ENCODE assay signal across 1 cellular context in genomic region chr9:136804509-136805206, GRCh38.
A peak's percentile ranks its signal among the peaks of the same experiment; 100 is the strongest.
TF ChIP-seq lines count a peak whose summit lies in the region.

No MANE protein-coding gene starts in this region.

TF ChIP-seq in HepG2, 621 proteins besides CTCF, POLR2A, EP300 and RAD21:
- TF ChIP-seq POLR2G (IDR thresholded peaks at IDR 0.05; ENCODE audit: low read depth, low read length) (peak; percentile 39), ZNF333 (CRISPR knock-in tag; IDR thresholded peaks at IDR 0.05; ENCODE audit: borderline replicate concordance) (peak; percentile 61; the same call in 1 of the 2 replicates), CENPT (CRISPR knock-in tag; IDR thresholded peaks at IDR 0.05; ENCODE audit: low read depth) (no peak), RAD51 (IDR thresholded peaks at IDR 0.05; ENCODE audit: borderline replicate concordance) (no peak), AGO2 (optimal IDR thresholded peaks at IDR 0.05; ENCODE audit: low read depth, low read length) (peak; percentile 7), NR2F2 (IDR thresholded peaks at IDR 0.05; ENCODE audit: borderline replicate concordance, low read depth) (no peak), NONO (IDR thresholded peaks at IDR 0.05) (no peak), NONO (CRISPR knock-in tag; conservative IDR thresholded peaks at IDR 0.05) (peak; percentile 45; the same call in 1 of the 2 replicates), SSRP1 (CRISPR knock-in tag; IDR thresholded peaks at IDR 0.05) (0 out of 2 replicates have a peak, but pooled peaks have one; percentile 7), ZNF784 (CRISPR knock-in tag; IDR thresholded peaks at IDR 0.05; ENCODE audit: borderline replicate concordance) (peak; percentile 50; the same call in 1 of the 2 replicates), GTF2F1 (IDR thresholded peaks at IDR 0.05; ENCODE audit: low read length) (no peak), ZBTB25 (CRISPR knock-in tag; IDR thresholded peaks at IDR 0.05) (no peak), ZNF589 (CRISPR knock-in tag; conservative IDR thresholded peaks at IDR 0.05) (peak; percentile 71; the same call in 1 of the 2 replicates), NFATC3 (CRISPR knock-in tag; IDR thresholded peaks at IDR 0.05) (no peak), ZNF263 (CRISPR knock-in tag; IDR thresholded peaks at IDR 0.05) (no peak), MBD4 (IDR thresholded peaks at IDR 0.05; ENCODE audit: borderline replicate concordance, low read length) (no peak), AGO1 (IDR thresholded peaks at IDR 0.05; ENCODE audit: low read depth, low read length, poor library complexity, severe bottlenecking) (peak; percentile 97), ZNF296 (CRISPR knock-in tag; conservative IDR thresholded peaks at IDR 0.05) (0 out of 2 replicates have a peak, but pooled peaks have one; percentile 51), POLR2AphosphoS5 (IDR thresholded peaks at IDR 0.05; ENCODE audit: low read depth, low read length) (peak; percentile 21; the same call in 1 of the 2 replicates), SMARCC2 (IDR thresholded peaks at IDR 0.05) (no peak), ZBTB33 (CRISPR knock-in tag; IDR thresholded peaks at IDR 0.05) (peak; percentile 24; the same call in 1 of the 2 replicates), ZBTB38 (CRISPR knock-in tag; IDR thresholded peaks at IDR 0.05) (peak; percentile 81), RBFOX2 (IDR thresholded peaks at IDR 0.05; ENCODE audit: low read depth, low read length) (peak; percentile 71)
- TF ChIP-seq, protein P1, sequence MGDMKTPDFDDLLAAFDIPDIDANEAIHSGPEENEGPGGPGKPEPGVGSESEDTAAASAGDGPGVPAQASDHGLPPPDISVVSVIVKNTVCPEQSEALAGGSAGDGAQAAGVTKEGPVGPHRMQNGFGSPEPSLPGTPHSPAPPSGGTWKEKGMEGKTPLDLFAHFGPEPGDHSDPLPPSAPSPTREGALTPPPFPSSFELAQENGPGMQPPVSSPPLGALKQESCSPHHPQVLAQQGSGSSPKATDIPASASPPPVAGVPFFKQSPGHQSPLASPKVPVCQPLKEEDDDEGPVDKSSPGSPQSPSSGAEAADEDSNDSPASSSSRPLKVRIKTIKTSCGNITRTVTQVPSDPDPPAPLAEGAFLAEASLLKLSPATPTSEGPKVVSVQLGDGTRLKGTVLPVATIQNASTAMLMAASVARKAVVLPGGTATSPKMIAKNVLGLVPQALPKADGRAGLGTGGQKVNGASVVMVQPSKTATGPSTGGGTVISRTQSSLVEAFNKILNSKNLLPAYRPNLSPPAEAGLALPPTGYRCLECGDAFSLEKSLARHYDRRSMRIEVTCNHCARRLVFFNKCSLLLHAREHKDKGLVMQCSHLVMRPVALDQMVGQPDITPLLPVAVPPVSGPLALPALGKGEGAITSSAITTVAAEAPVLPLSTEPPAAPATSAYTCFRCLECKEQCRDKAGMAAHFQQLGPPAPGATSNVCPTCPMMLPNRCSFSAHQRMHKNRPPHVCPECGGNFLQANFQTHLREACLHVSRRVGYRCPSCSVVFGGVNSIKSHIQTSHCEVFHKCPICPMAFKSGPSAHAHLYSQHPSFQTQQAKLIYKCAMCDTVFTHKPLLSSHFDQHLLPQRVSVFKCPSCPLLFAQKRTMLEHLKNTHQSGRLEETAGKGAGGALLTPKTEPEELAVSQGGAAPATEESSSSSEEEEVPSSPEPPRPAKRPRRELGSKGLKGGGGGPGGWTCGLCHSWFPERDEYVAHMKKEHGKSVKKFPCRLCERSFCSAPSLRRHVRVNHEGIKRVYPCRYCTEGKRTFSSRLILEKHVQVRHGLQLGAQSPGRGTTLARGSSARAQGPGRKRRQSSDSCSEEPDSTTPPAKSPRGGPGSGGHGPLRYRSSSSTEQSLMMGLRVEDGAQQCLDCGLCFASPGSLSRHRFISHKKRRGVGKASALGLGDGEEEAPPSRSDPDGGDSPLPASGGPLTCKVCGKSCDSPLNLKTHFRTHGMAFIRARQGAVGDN (CRISPR knock-in tag; IDR thresholded peaks at IDR 0.05), result peak; percentile 30
